In the genomic region with DNA sequence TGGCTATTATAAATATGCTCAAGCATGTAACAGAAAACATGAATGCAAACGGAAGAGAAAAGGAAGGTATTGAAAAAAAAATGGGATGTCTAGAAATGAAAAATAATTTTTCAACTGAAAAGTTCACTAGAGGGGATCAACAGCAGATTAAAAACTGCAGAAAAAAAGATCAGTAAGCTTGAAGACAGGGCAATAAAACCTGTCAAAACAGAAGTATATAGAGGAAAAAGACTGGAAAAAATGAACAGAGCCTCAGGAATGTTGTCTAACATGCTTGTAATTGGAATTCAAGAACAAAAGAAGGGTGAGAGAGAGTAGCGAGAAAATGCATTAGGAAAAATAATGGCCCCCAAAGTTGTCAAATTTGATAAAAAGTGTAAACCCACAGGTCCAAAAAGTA, we compare ENCODE assay signal across 2 cellular contexts.
TF ChIP-seq lines count a peak whose summit lies in the region.

No MANE protein-coding gene starts in this region.

TF ChIP-seq in HepG2, 621 proteins besides CTCF, POLR2A, EP300 and RAD21:
- TF ChIP-seq ZNF24 (IDR thresholded peaks at IDR 0.05) (no peak), ZNF160 (CRISPR knock-in tag; IDR thresholded peaks at IDR 0.05) (0 out of 2 replicates have a peak, but pooled peaks have one; percentile 39)

TF ChIP-seq in K562, 482 proteins besides CTCF, POLR2A, EP300 and RAD21:
- TF ChIP-seq, protein P1, sequence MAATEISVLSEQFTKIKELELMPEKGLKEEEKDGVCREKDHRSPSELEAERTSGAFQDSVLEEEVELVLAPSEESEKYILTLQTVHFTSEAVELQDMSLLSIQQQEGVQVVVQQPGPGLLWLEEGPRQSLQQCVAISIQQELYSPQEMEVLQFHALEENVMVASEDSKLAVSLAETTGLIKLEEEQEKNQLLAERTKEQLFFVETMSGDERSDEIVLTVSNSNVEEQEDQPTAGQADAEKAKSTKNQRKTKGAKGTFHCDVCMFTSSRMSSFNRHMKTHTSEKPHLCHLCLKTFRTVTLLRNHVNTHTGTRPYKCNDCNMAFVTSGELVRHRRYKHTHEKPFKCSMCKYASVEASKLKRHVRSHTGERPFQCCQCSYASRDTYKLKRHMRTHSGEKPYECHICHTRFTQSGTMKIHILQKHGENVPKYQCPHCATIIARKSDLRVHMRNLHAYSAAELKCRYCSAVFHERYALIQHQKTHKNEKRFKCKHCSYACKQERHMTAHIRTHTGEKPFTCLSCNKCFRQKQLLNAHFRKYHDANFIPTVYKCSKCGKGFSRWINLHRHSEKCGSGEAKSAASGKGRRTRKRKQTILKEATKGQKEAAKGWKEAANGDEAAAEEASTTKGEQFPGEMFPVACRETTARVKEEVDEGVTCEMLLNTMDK (IDR thresholded peaks at IDR 0.05; ENCODE audit: borderline replicate concordance, insufficient read depth, low read depth, low read length, poor library complexity, severe bottlenecking): no peak
- no peak for TF ChIP-seq MTA1 (IDR thresholded peaks at IDR 0.05; ENCODE audit: borderline replicate concordance)
- no peak for TF ChIP-seq ZBTB1 (CRISPR knock-in tag; IDR thresholded peaks at IDR 0.05; ENCODE audit: borderline replicate concordance, low read depth)
- TF ChIP-seq DIDO1 (tag; IDR thresholded peaks at IDR 0.05; ENCODE audit: low read depth): no peak
- TF ChIP-seq, protein P2, sequence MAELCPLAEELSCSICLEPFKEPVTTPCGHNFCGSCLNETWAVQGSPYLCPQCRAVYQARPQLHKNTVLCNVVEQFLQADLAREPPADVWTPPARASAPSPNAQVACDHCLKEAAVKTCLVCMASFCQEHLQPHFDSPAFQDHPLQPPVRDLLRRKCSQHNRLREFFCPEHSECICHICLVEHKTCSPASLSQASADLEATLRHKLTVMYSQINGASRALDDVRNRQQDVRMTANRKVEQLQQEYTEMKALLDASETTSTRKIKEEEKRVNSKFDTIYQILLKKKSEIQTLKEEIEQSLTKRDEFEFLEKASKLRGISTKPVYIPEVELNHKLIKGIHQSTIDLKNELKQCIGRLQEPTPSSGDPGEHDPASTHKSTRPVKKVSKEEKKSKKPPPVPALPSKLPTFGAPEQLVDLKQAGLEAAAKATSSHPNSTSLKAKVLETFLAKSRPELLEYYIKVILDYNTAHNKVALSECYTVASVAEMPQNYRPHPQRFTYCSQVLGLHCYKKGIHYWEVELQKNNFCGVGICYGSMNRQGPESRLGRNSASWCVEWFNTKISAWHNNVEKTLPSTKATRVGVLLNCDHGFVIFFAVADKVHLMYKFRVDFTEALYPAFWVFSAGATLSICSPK (IDR thresholded peaks at IDR 0.05; ENCODE audit: borderline replicate concordance): no peak
- no peak for TF ChIP-seq ZNF436 (CRISPR knock-in tag; IDR thresholded peaks at IDR 0.05)
- TF ChIP-seq SAP30 (IDR thresholded peaks at IDR 0.05; ENCODE audit: borderline replicate concordance, insufficient read depth, low read depth, low read length, poor library complexity, severe bottlenecking): no peak
- no peak for TF ChIP-seq NONO (IDR thresholded peaks at IDR 0.05; ENCODE audit: low read depth in 2 of 2, low read length in 1 of 2)
- no peak for TF ChIP-seq ZNF232 (CRISPR knock-in tag; IDR thresholded peaks at IDR 0.05)
- TF ChIP-seq, protein P3, sequence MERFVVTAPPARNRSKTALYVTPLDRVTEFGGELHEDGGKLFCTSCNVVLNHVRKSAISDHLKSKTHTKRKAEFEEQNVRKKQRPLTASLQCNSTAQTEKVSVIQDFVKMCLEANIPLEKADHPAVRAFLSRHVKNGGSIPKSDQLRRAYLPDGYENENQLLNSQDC (CRISPR knock-in tag; IDR thresholded peaks at IDR 0.05): no peak
- TF ChIP-seq, protein P4, sequence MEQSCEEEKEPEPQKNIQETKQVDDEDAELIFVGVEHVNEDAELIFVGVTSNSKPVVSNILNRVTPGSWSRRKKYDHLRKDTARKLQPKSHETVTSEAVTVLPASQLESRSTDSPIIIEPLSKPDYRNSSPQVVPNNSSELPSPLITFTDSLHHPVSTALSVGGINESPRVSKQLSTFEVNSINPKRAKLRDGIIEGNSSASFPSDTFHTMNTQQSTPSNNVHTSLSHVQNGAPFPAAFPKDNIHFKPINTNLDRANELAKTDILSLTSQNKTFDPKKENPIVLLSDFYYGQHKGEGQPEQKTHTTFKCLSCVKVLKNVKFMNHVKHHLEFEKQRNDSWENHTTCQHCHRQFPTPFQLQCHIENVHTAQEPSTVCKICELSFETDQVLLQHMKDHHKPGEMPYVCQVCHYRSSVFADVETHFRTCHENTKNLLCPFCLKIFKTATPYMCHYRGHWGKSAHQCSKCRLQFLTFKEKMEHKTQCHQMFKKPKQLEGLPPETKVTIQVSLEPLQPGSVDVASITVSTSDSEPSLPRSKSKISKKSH (CRISPR knock-in tag; IDR thresholded peaks at IDR 0.05): 0 out of 2 replicates have a peak, but pooled peaks have one; percentile 36
- no peak for TF ChIP-seq ILK (tag; IDR thresholded peaks at IDR 0.05; ENCODE audit: borderline replicate concordance, low read depth)
- no peak for TF ChIP-seq ADNP (tag; IDR thresholded peaks at IDR 0.05)
- no peak for TF ChIP-seq PTBP1 (IDR thresholded peaks at IDR 0.05; ENCODE audit: low read depth, low read length)
- no peak for TF ChIP-seq ERF (CRISPR knock-in tag; IDR thresholded peaks at IDR 0.05)
- TF ChIP-seq HDAC6 (IDR thresholded peaks at IDR 0.05; ENCODE audit: low read depth, low read length): no peak
- TF ChIP-seq TRIM28 (IDR thresholded peaks at IDR 0.05): peak; percentile 59; the same call in 1 of the 2 replicates
- no peak for TF ChIP-seq POLR3A (IDR thresholded peaks at IDR 0.05; ENCODE audit: borderline replicate concordance, extremely low read depth, insufficient read depth, insufficient read length)
- 0 out of 2 replicates have a peak, but pooled peaks have one; percentile 31 for TF ChIP-seq ZEB2 (IDR thresholded peaks at IDR 0.05)
- TF ChIP-seq, protein P5, sequence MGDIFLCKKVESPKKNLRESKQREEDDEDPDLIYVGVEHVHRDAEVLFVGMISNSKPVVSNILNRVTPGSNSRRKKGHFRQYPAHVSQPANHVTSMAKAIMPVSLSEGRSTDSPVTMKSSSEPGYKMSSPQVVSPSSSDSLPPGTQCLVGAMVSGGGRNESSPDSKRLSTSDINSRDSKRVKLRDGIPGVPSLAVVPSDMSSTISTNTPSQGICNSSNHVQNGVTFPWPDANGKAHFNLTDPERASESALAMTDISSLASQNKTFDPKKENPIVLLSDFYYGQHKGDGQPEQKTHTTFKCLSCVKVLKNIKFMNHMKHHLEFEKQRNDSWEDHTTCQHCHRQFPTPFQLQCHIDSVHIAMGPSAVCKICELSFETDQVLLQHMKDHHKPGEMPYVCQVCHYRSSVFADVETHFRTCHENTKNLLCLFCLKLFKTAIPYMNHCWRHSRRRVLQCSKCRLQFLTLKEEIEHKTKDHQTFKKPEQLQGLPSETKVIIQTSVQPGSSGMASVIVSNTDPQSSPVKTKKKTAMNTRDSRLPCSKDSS (IDR thresholded peaks at IDR 0.05; ENCODE audit: low read depth, partially characterized antibody): peak; percentile 60
- TF ChIP-seq, protein P6, sequence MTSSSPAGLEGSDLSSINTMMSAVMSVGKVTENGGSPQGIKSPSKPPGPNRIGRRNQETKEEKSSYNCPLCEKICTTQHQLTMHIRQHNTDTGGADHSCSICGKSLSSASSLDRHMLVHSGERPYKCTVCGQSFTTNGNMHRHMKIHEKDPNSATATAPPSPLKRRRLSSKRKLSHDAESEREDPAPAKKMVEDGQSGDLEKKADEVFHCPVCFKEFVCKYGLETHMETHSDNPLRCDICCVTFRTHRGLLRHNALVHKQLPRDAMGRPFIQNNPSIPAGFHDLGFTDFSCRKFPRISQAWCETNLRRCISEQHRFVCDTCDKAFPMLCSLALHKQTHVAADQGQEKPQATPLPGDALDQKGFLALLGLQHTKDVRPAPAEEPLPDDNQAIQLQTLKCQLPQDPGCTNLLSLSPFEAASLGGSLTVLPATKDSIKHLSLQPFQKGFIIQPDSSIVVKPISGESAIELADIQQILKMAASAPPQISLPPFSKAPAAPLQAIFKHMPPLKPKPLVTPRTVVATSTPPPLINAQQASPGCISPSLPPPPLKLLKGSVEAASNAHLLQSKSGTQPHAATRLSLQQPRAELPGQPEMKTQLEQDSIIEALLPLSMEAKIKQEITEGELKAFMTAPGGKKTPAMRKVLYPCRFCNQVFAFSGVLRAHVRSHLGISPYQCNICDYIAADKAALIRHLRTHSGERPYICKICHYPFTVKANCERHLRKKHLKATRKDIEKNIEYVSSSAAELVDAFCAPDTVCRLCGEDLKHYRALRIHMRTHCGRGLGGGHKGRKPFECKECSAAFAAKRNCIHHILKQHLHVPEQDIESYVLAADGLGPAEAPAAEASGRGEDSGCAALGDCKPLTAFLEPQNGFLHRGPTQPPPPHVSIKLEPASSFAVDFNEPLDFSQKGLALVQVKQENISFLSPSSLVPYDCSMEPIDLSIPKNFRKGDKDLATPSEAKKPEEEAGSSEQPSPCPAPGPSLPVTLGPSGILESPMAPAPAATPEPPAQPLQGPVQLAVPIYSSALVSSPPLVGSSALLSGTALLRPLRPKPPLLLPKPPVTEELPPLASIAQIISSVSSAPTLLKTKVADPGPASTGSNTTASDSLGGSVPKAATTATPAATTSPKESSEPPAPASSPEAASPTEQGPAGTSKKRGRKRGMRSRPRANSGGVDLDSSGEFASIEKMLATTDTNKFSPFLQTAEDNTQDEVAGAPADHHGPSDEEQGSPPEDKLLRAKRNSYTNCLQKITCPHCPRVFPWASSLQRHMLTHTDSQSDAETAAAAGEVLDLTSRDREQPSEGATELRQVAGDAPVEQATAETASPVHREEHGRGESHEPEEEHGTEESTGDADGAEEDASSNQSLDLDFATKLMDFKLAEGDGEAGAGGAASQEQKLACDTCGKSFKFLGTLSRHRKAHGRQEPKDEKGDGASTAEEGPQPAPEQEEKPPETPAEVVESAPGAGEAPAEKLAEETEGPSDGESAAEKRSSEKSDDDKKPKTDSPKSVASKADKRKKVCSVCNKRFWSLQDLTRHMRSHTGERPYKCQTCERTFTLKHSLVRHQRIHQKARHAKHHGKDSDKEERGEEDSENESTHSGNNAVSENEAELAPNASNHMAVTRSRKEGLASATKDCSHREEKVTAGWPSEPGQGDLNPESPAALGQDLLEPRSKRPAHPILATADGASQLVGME (CRISPR knock-in tag; IDR thresholded peaks at IDR 0.05): no peak
